Comparison of ENCODE assay signal across 6 cellular contexts in the genomic region with DNA sequence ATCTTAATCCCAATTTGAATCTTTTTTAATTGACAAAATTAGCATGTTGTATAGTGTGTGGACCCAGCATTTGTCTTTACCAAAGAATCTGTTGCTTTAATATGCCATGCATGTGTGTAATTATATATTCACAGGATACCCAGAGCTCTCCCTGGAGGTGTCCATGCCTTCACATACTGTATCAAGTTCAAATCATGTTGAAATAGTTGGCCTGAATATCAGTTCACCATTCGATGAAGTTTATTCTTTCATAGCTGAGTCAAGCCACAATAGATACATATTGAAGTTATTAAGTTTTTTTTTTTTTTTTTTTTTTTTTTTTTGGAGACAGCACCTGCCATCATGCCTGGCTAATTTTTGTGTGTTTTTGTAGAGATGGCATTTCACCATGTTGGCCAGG.
"Had no signal": no experiment of that assay in that cellular context is flagged by ENCODE, and none has a peak within 500 bp of the region (broad histone marks: within the 10 kb centered on the region; RNA-seq: fewer than 3 reads in every experiment).

No MANE protein-coding gene starts in this region.

- ATAC-seq: GM23338 had no signal

- H3K4me3 ChIP-seq: GM23338 had no signal

- H2AFZ ChIP-seq: GM23338 had no signal

- H3K4me1 Mint-ChIP-seq: GM23338, IgD-negative memory B cell had no signal

- H3K4me3 Mint-ChIP-seq: GM23338, H9, HFFc6, IgD-negative memory B cell had no signal

- H3K27me3 Mint-ChIP-seq: IgD-negative memory B cell had no signal

- H3K27ac Mint-ChIP-seq: GM23338, H9, HFFc6 had no signal

- DNase-seq: H9, HCEC 1CT, HFFc6, KBM-7 had no signal

- H3K4me2 ChIP-seq: GM23338 had no signal
